22 cellular contexts compared by ENCODE assay signal in the genomic region with DNA sequence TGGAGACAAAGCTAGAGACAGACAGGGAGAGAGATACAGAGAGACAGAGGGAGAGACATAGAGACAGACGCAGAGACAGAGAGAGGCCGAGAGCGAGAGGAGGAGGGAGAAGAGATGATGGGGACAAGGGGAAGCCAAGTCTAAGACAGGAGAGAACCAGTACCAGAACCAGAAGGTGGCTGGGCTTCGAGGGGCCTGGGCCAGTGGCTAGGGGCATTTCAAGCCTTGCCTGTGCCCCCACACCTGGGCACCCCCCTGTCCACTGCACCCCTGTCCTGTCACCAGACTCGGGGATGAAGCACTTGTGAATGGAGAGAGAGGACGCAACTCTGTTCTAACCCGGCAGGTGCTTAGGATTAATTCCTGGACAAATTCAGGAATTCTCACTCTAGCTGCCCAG.
"Had no signal": no experiment of that assay in that cellular context is flagged by ENCODE, and none has a peak within 500 bp of the region (broad histone marks: within the 10 kb centered on the region; RNA-seq: fewer than 3 reads in every experiment).

No MANE protein-coding gene starts in this region.

- DNase-seq: activated CD4-positive, CD25-positive, alpha-beta regulatory T cell; activated CD8-positive, alpha-beta T cell treated with anti-CD3 and anti-CD28 coated beads, Interleukin-2, amount 10 ng/mL, durations not matched to agents 7 days and 5 days; activated gamma-delta T cell; activated naive CD4-positive, alpha-beta T cell treated with anti-CD3 and anti-CD28 coated beads for 36 hours; activated T-cell treated with anti-CD3 and anti-CD28 coated beads, Interleukin-2, amount 50 U/mL, for 4 hours; anterior cingulate cortex; caudate nucleus; Karpas-422; MM.1S; NCI-H1105 treated with DMSO at 0.1 percent for 48 hours; NCI-H1436 treated with DMSO at 0.1 percent for 48 hours; NCI-H187; NCI-H2081; NCI-H446; NCI-H524 treated with DMSO at 0.1 percent for 48 hours; NCI-H774; SIG-M5; T-cell; T-helper 2 cell; T1000 had no signal

- H3K27ac ChIP-seq: breast epithelium had no signal

- H3K36me3 ChIP-seq: breast epithelium had no signal

- H3K4me1 ChIP-seq: breast epithelium had no signal

- H3K9me3 ChIP-seq: breast epithelium had no signal

- H3K4me3 ChIP-seq: breast epithelium, K562 had no signal

- ATAC-seq: activated CD8-positive, alpha-beta T cell treated with anti-CD3 and anti-CD28 coated beads, Interleukin-2, amount 10 ng/mL, durations not matched to agents 7 days and 5 days; activated T-cell treated with anti-CD3 and anti-CD28 coated beads, Interleukin-2, amount 50 U/mL, for 4 hours; K562 had no signal
